In genomic region chr6:145887969-145888368, GRCh38 we compare ENCODE assay signal across 8 cellular contexts.
DNase-seq lines count a peak whose midpoint lies in the region; ATAC-seq and TF ChIP-seq lines count a peak whose summit lies in the region.

No MANE protein-coding gene starts in this region.

- no peak overlapping the region for H2BK20ac ChIP-seq in H9 (ENCODE audit: low read depth, low read length, poor library complexity, severe bottlenecking)

- H2AFZ ChIP-seq in H9 (ENCODE audit: low read length) = no peak overlapping the region

- no peak overlapping the region for H3K4me2 ChIP-seq in H9 (ENCODE audit: insufficient read depth, insufficient read length, low read length)

- no peaks in the 10 kb centered on the region for H3K27me3 Mint-ChIP-seq in CD4-positive, CD25-positive, alpha-beta regulatory T cell
- no peaks in the 10 kb centered on the region for H3K27me3 Mint-ChIP-seq in H9 (ENCODE audit: low read depth)
- no peaks in the 10 kb centered on the region for H3K27me3 Mint-ChIP-seq in activated CD8-positive, alpha-beta T cell treated with anti-CD3 and anti-CD28 coated beads for 36 hours

- peaks cover 15% of the 10 kb centered on the region for H3K36me3 ChIP-seq in CD4-positive, CD25-positive, alpha-beta regulatory T cell (ENCODE audit: control insufficient read depth, insufficient read depth, low read length)
- peaks cover 0 to 18% of the 10 kb centered on the region in 2 donors for H3K36me3 ChIP-seq in vagina

- no peak overlapping the region for H2BK120ac ChIP-seq in H9 (ENCODE audit: low read depth, low read length, poor library complexity, severe bottlenecking)

- H3K4me3 ChIP-seq in CD4-positive, CD25-positive, alpha-beta regulatory T cell (ENCODE audit: low read depth, low read length) = no peak overlapping the region
- H3K4me3 ChIP-seq in vagina = no peak overlapping the region

- peaks cover 0 to 3% (median 0%) of the 10 kb centered on the region in 4 donors for H3K4me1 Mint-ChIP-seq in CD4-positive, CD25-positive, alpha-beta regulatory T cell
- H3K4me1 Mint-ChIP-seq in H9 = no peaks in the 10 kb centered on the region
- H3K4me1 Mint-ChIP-seq in activated CD8-positive, alpha-beta T cell treated with anti-CD3 and anti-CD28 coated beads for 36 hours (ENCODE audit: low read depth) = no peaks in the 10 kb centered on the region

- no peak overlapping the region for H3K4ac ChIP-seq in H9 (ENCODE audit: low read depth, low read length)

- peak in 2 of 3 donors; percentile 21 to 49 for DNase-seq in CD4-positive, CD25-positive, alpha-beta regulatory T cell
- no peak for DNase-seq in H9
- DNase-seq in activated CD8-positive, alpha-beta T cell treated with anti-CD3 and anti-CD28 coated beads for 36 hours = peak; percentile 49
- peak; percentile 67 for DNase-seq in kidney glomerular epithelial cell (lab: John Stamatoyannopoulos, UW)
- DNase-seq in vagina (ENCODE audit: extremely low spot score in 2 of 2) = no peak

- no peaks in the 10 kb centered on the region for H3K9me3 ChIP-seq in CD4-positive, CD25-positive, alpha-beta regulatory T cell (ENCODE audit: control insufficient read depth in 2 of 2, low read length in 2 of 2)
- H3K9me3 ChIP-seq in H9 (ENCODE audit: control insufficient read depth, low read depth, low read length) (no peaks in the 10 kb centered on the region), vagina (no peaks in the 10 kb centered on the region)

- no peak overlapping the region for H2BK12ac ChIP-seq in H9 (ENCODE audit: insufficient read length, low read depth, low read length)

- H3K14ac ChIP-seq in H9 (ENCODE audit: insufficient read depth, low read length) = no peak overlapping the region

- intact Hi-C loops in activated CD8-positive, alpha-beta T cell treated with anti-CD3 and anti-CD28 coated beads for 36 hours (cut with micrococcal nuclease) = no loop called here
- intact Hi-C loops in vagina (cut with DNase I) = loop anchor here (5.0 kb wide), 1 partner anchor 691 kb away; no protein-coding TSS in a partner anchor

- CTCF ChIA-PET in activated CD8-positive, alpha-beta T cell treated with anti-CD3 and anti-CD28 coated beads for 36 hours (lab: Charles Lee) = interaction anchor here (1.3 to 1.6 kb wide), 2 partner anchors 11 to 20 kb away, joined by 3 to 5 read pairs; no protein-coding TSS in a partner anchor

- no peaks in the 10 kb centered on the region for H3K27me3 ChIP-seq in CD4-positive, CD25-positive, alpha-beta regulatory T cell (ENCODE audit: control insufficient read depth, insufficient read depth, low read length)
- no peaks in the 10 kb centered on the region for H3K27me3 ChIP-seq in H9 (ENCODE audit: insufficient read depth, low read length)
- H3K27me3 ChIP-seq in vagina = no peaks in the 10 kb centered on the region

- H3K4me3 Mint-ChIP-seq in CD4-positive, CD25-positive, alpha-beta regulatory T cell = no peak overlapping the region
- no peak overlapping the region for H3K4me3 Mint-ChIP-seq in H9
- no peak overlapping the region for H3K4me3 Mint-ChIP-seq in activated CD8-positive, alpha-beta T cell treated with anti-CD3 and anti-CD28 coated beads for 36 hours

- H3K9ac ChIP-seq in H9 (ENCODE audit: extremely low read depth, insufficient read length, low read length) = no peak overlapping the region

- H4K91ac ChIP-seq in H9 (ENCODE audit: insufficient read length, low read depth, low read length) = no peak overlapping the region

- H3K23me2 ChIP-seq in H9 (ENCODE audit: insufficient read length, low read depth, low read length, poor library complexity, severe bottlenecking) = no peaks in the 10 kb centered on the region

- H2BK15ac ChIP-seq in H9 (ENCODE audit: low read depth, low read length) = no peak overlapping the region

- H3K27ac Mint-ChIP-seq in CD4-positive, CD25-positive, alpha-beta regulatory T cell = no peak overlapping the region
- H3K27ac Mint-ChIP-seq in H9 = no peak overlapping the region
- H3K27ac Mint-ChIP-seq in activated CD8-positive, alpha-beta T cell treated with anti-CD3 and anti-CD28 coated beads for 36 hours = no peak overlapping the region

- no peaks in the 10 kb centered on the region for H3K9me3 Mint-ChIP-seq in CD4-positive, CD25-positive, alpha-beta regulatory T cell
- H3K9me3 Mint-ChIP-seq in H9 = no peaks in the 10 kb centered on the region
- no peaks in the 10 kb centered on the region for H3K9me3 Mint-ChIP-seq in activated CD8-positive, alpha-beta T cell treated with anti-CD3 and anti-CD28 coated beads for 36 hours

- no peaks in the 10 kb centered on the region for H3K79me1 ChIP-seq in H9 (ENCODE audit: insufficient read depth, low read depth, low read length, poor library complexity, severe bottlenecking)

- H3T11ph ChIP-seq in H9 (ENCODE audit: low read length) = no peak overlapping the region

- no CpG with 5 or more reads among the region's 3 CpGs for WGBS in H9 (ENCODE audit: extremely low coverage, insufficient read length, low lambda C conversion rate)

- no peak overlapping the region for H2AK5ac ChIP-seq in H9 (ENCODE audit: insufficient read length, low read length)

- POLR2A ChIA-PET in activated CD8-positive, alpha-beta T cell treated with anti-CD3 and anti-CD28 coated beads for 36 hours (lab: Charles Lee) = no interaction called here

- H3K23ac ChIP-seq in H9 (ENCODE audit: insufficient read length, low read depth, low read length) = no peak overlapping the region

- peaks cover 14% of the 10 kb centered on the region for H3K36me3 Mint-ChIP-seq in CD4-positive, CD25-positive, alpha-beta regulatory T cell
- peaks cover 11 to 18% (median 14%) of the 10 kb centered on the region in 3 experiments; a peak in 5 of 7 replicates for H3K36me3 Mint-ChIP-seq in H9 (ENCODE audit: insufficient read depth in 1 of 3, low read depth in 3 of 3)
- H3K36me3 Mint-ChIP-seq in activated CD8-positive, alpha-beta T cell treated with anti-CD3 and anti-CD28 coated beads for 36 hours (ENCODE audit: low read depth) = peaks cover 14% of the 10 kb centered on the region

- TF ChIP-seq CTCF in H9 (conservative IDR thresholded peaks at IDR 0.05) = peak; percentile 57; the same call in 2 of the 3 replicates
- peak; percentile 27 for TF ChIP-seq CTCF in activated CD8-positive, alpha-beta T cell treated with anti-CD3 and anti-CD28 coated beads for 36 hours (IDR thresholded peaks at IDR 0.05)
- TF ChIP-seq CTCF in vagina (IDR thresholded peaks at IDR 0.05) = no peak

- no peak overlapping the region for H3K18ac ChIP-seq in H9 (ENCODE audit: insufficient read length, low read depth, low read length)

- no peak overlapping the region for H3K56ac ChIP-seq in H9 (ENCODE audit: insufficient read length, low read depth, low read length)

- no peak overlapping the region for H4K8ac ChIP-seq in H9 (replicated peaks; ENCODE audit: insufficient read length, low read depth, low read length)

- TF ChIP-seq POLR2A in vagina (IDR thresholded peaks at IDR 0.05) = no peak

- no peak overlapping the region for H3K27ac ChIP-seq in CD4-positive, CD25-positive, alpha-beta regulatory T cell (ENCODE audit: insufficient read depth, low read length, poor library complexity, severe bottlenecking)
- H3K27ac ChIP-seq in H9 (ENCODE audit: insufficient read length, low read depth, low read length) = no peak overlapping the region
- no peak overlapping the region for H3K27ac ChIP-seq in vagina

- H3K79me2 ChIP-seq in H9 (ENCODE audit: insufficient read depth, low read length) = no peaks in the 10 kb centered on the region

- no peak overlapping the region for H4K5ac ChIP-seq in H9 (ENCODE audit: insufficient read length, low read depth, low read length)

- H3K4me1 ChIP-seq in CD4-positive, CD25-positive, alpha-beta regulatory T cell (ENCODE audit: control insufficient read depth, insufficient read depth, low read length, poor library complexity, severe bottlenecking) = no peaks in the 10 kb centered on the region
- H3K4me1 ChIP-seq in H9 (ENCODE audit: insufficient read depth, low read length) (peaks cover 7% of the 10 kb centered on the region; the same call in 1 of the 2 replicates), vagina (no peaks in the 10 kb centered on the region)

- no peak for ATAC-seq in CD4-positive, CD25-positive, alpha-beta regulatory T cell (ENCODE audit: low read depth in 2 of 2)
- ATAC-seq in activated CD8-positive, alpha-beta T cell treated with anti-CD3 and anti-CD28 coated beads for 36 hours = peak; percentile 51
- ATAC-seq in GM21360 (IDR thresholded peaks at IDR 0.05; ENCODE audit: unreplicated experiment) (no peak), GM19455 (IDR thresholded peaks at IDR 0.05; ENCODE audit: unreplicated experiment) (no peak), HG03354 (IDR thresholded peaks at IDR 0.05; ENCODE audit: poor library complexity, severe bottlenecking, unreplicated experiment) (no peak)

- H4K20me1 ChIP-seq in H9 (ENCODE audit: control insufficient read depth, insufficient read depth, insufficient read length) = no peaks in the 10 kb centered on the region

- no peak overlapping the region for H2BK5ac ChIP-seq in H9 (ENCODE audit: insufficient read length, low read length)

Comparison
In these comparisons a context has a peak if more than half of its experiments do, and no peak if none do; other contexts are left out.
1. DNase-seq: peak in CD4-positive, CD25-positive, alpha-beta regulatory T cell (2 of 3), activated CD8-positive, alpha-beta T cell treated with anti-CD3 and anti-CD28 coated beads for 36 hours (single experiment) and kidney glomerular epithelial cell (single experiment); none in H9 (single experiment) and vagina (0 of 2).
2. CTCF ChIP-seq: peak in H9 (single experiment) and activated CD8-positive, alpha-beta T cell treated with anti-CD3 and anti-CD28 coated beads for 36 hours (single experiment); none in vagina (0 of 3).